ENCODE assay signal across 12 cellular contexts in the genomic region with DNA sequence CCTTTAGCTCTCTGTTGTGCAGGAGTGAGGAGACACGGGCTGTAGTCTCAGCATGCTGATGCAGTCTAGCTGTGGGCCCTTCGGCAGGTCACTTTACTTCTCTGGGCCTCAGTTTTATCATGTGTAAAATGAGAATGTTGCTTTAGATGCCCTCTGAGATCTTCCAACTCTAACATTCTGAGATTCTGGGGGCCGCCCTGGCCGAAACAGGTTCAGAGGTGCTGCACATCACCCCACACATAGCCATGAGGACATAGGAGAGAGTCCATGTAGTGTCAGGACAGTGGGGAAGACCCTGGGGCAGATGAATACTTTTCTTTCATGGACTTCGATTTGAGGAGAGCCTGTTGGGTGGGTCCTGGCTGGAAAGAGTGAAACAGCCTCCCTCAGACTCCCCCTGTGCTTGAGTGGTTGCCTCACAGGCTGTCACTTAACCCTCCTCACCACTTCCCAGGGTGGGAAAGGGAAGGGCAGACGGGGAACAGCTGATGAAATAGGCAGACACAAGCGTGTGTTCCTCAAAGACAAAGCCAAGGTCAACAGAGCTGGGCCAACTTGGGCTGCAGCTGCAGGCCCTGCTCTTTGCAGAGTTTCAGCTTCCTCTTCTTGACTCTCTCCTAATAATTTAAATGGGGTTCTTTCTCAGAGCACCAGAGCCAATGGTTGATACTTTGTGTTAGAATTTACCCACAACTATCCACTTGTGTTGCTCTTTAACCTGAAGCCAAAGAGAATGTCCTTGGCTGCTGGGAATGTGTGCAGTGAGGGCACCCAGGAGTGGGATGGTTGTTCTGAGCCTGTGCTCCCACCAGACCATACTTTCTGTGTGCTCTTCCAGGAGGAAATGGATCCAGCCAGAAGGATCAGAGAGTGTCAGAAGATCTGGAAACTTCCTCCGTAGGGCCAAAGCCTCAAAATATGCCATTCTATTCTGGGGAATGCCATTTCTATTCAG. TPM values are rescaled to one million over a fixed set of nuclear protein-coding genes. Genes with fewer than 3 reads are reported as not detected.
A peak's percentile ranks its signal among the peaks of the same experiment; 100 is the strongest.
DNase-seq lines count a peak whose midpoint lies in the region; ATAC-seq and TF ChIP-seq lines count a peak whose summit lies in the region.
"Had no signal": no experiment of that assay in that cellular context is flagged by ENCODE, and none has a peak within 500 bp of the region (broad histone marks: within the 10 kb centered on the region; RNA-seq: fewer than 3 reads in every experiment).

No MANE protein-coding gene starts in this region.

- H4K91ac ChIP-seq in IMR-90 (ENCODE audit: insufficient read depth, low read depth, low read length), result peak overlapping the region; percentile 60

- in situ Hi-C loops in IMR-90 (cut with MboI; ENCODE audit: low sequenced_read_pairs), result loop anchor here (5.0 kb wide), 1 partner anchor 640 kb away; no protein-coding TSS in a partner anchor

- H3K36me3 ChIP-seq in IMR-90 (ENCODE audit: control insufficient read depth, insufficient read depth, low read length) (no peaks in the 10 kb centered on the region), Peyer's patch (no peaks in the 10 kb centered on the region)

- POLR2A ChIA-PET in IMR-90 (lab: Charles Lee; ENCODE audit: unreplicated experiment), result no interaction called here

- DNase-seq in IMR-90 (no peak), OCI-M1 (lab: John Stamatoyannopoulos, UW) (peak; percentile 70), fibroblast of gingiva (ENCODE audit: low read depth) (peak; percentile 34), progenitor cell of endocrine pancreas (ENCODE audit: low spot score, unreplicated experiment) (no peak), NCI-H2171 treated with DMSO at 0.1 percent for 48 hours (lab: John Stamatoyannopoulos, UW) (no peak), Peyer's patch (no peak)
- DNase-seq in stimulated activated CD4-positive, alpha-beta T cell treated with anti-CD3 and anti-CD28 coated beads, Interleukin-12 subunit alpha, Interleukin-12 subunit beta, amount 100 ng/mL, for 4 hours, result no peak
- DNase-seq: activated naive CD8-positive, alpha-beta T cell treated with anti-CD3 and anti-CD28 coated beads for 36 hours; CD4-positive, CD25-positive, alpha-beta regulatory T cell; dermis blood vessel endothelial cell; NCI-H2081 had no signal

- peaks cover 28% of the 10 kb centered on the region for H3K4me1 Mint-ChIP-seq in progenitor cell of endocrine pancreas (ENCODE audit: low read depth)
- H3K4me1 Mint-ChIP-seq: activated naive CD8-positive, alpha-beta T cell treated with anti-CD3 and anti-CD28 coated beads for 36 hours had no signal

- H3K27ac ChIP-seq in IMR-90 (ENCODE audit: insufficient read depth, low read length) (no peak overlapping the region), Peyer's patch (no peak overlapping the region)

- H4K20me1 ChIP-seq in IMR-90 (ENCODE audit: insufficient read depth, low read length), result no peaks in the 10 kb centered on the region

- H3K36me3 Mint-ChIP-seq in progenitor cell of endocrine pancreas (ENCODE audit: insufficient read depth), result peaks cover 9% of the 10 kb centered on the region
- H3K36me3 Mint-ChIP-seq: activated naive CD8-positive, alpha-beta T cell treated with anti-CD3 and anti-CD28 coated beads for 36 hours; CD4-positive, CD25-positive, alpha-beta regulatory T cell had no signal

- TF ChIP-seq CTCF in IMR-90 (conservative IDR thresholded peaks at IDR 0.05; ENCODE audit: low read depth, low read length) (no peak), progenitor cell of endocrine pancreas (IDR thresholded peaks at IDR 0.05; ENCODE audit: unreplicated experiment) (no peak), Peyer's patch (IDR thresholded peaks at IDR 0.05) (no peak)

- no peak overlapping the region for H3K4me2 ChIP-seq in IMR-90 (ENCODE audit: low read depth, low read length)

- H3K9me3 ChIP-seq in IMR-90 (ENCODE audit: control insufficient read depth, insufficient read depth, low read length), result no peaks in the 10 kb centered on the region
- H3K9me3 ChIP-seq in Peyer's patch, result no peaks in the 10 kb centered on the region

- no peak overlapping the region for H2AFZ ChIP-seq in IMR-90 (replicated peaks; ENCODE audit: low read length, poor library complexity)

- no peaks in the 10 kb centered on the region for H3K27me3 Mint-ChIP-seq in progenitor cell of endocrine pancreas

- no peak overlapping the region for H2BK5ac ChIP-seq in IMR-90 (ENCODE audit: low read depth, low read length, poor library complexity, severe bottlenecking)

- no peak overlapping the region; the same call in 1 of the 2 replicates for H4K5ac ChIP-seq in IMR-90 (ENCODE audit: low read depth, low read length)

- no peak overlapping the region for H2AK9ac ChIP-seq in IMR-90 (replicated peaks; ENCODE audit: low read depth, low read length, poor library complexity)

- H3K9me1 ChIP-seq in IMR-90 (ENCODE audit: insufficient read depth, low read length), result peaks cover 3% of the 10 kb centered on the region; the same call in 1 of the 2 replicates

- WGBS in IMR-90 (ENCODE audit: extremely low coverage in 2 of 2, insufficient read length in 1 of 2), 2 experiments, result no CpG with 5 or more reads among the region's 8 CpGs

- H3K4ac ChIP-seq in IMR-90 (ENCODE audit: low read depth, low read length), result peak overlapping the region; percentile 48; the same call in 1 of the 2 replicates

- H2BK15ac ChIP-seq in IMR-90 (ENCODE audit: low read depth, low read length), result peak overlapping the region; percentile 61; the same call in 2 of the 3 replicates

- no peak for TF ChIP-seq RAD21 in IMR-90 (IDR thresholded peaks at IDR 0.05; ENCODE audit: low read length)

- TF ChIP-seq POLR2A in IMR-90 (IDR thresholded peaks at IDR 0.05; ENCODE audit: low read depth, low read length), result no peak
- TF ChIP-seq POLR2A in Peyer's patch (IDR thresholded peaks at IDR 0.05), result no peak

- peak overlapping the region; percentile 75 for H2AK5ac ChIP-seq in IMR-90 (ENCODE audit: low read depth, low read length)

- no peaks in the 10 kb centered on the region for H3K79me1 ChIP-seq in IMR-90 (ENCODE audit: low read depth in 1 of 2, low read length in 2 of 2)

- CTCF ChIA-PET in IMR-90 (lab: Yijun Ruan, JAX), result no interaction called here

- peak overlapping the region; percentile 65; the same call in 1 of the 2 replicates for H2BK20ac ChIP-seq in IMR-90 (ENCODE audit: low read depth, low read length)

- H3K27ac Mint-ChIP-seq in progenitor cell of endocrine pancreas, result peak overlapping the region; percentile 76
- H3K27ac Mint-ChIP-seq: activated naive CD8-positive, alpha-beta T cell treated with anti-CD3 and anti-CD28 coated beads for 36 hours had no signal

- dilution Hi-C loops in IMR-90 (cut with HindIII; ENCODE audit: low sequenced_read_pairs, unreplicated experiment), result no loop called here

- no peak overlapping the region for H3K56ac ChIP-seq in IMR-90 (ENCODE audit: extremely low read depth, insufficient read depth, low read length)

- no peak overlapping the region for H3K4me3 Mint-ChIP-seq in progenitor cell of endocrine pancreas (ENCODE audit: low read depth)
- H3K4me3 Mint-ChIP-seq: activated naive CD8-positive, alpha-beta T cell treated with anti-CD3 and anti-CD28 coated beads for 36 hours; CD4-positive, CD25-positive, alpha-beta regulatory T cell had no signal

- no TSS peak for BruUV-seq in IMR-90 (replicated peaks; lab: Mats Ljungman, UMichigan)

- peak overlapping the region; percentile 46; the same call in 1 of the 2 replicates for H3K18ac ChIP-seq in IMR-90 (ENCODE audit: low read depth, low read length)

- no peak overlapping the region for H3K23ac ChIP-seq in IMR-90 (ENCODE audit: low read depth, low read length)

- H2BK120ac ChIP-seq in IMR-90 (ENCODE audit: low read depth, low read length), result peak overlapping the region; percentile 70; the same call in 1 of the 2 replicates

- H3K27me3 ChIP-seq in IMR-90 (ENCODE audit: control insufficient read depth, insufficient read depth, low read length) (no peaks in the 10 kb centered on the region), Peyer's patch (no peaks in the 10 kb centered on the region)

- no peak overlapping the region for H3K9ac ChIP-seq in IMR-90 (ENCODE audit: low read depth, low read length)

- H3K4me1 ChIP-seq in IMR-90 (ENCODE audit: control insufficient read depth, insufficient read depth, low read length) (peaks cover 14% of the 10 kb centered on the region), Peyer's patch (no peaks in the 10 kb centered on the region)

- no peak overlapping the region; a peak in 1 of 4 replicates for H4K8ac ChIP-seq in IMR-90 (ENCODE audit: low read depth in 2 of 2, low read length in 2 of 2)

- ATAC-seq in IMR-90 (ENCODE audit: low read depth), result no peak
- no peak for ATAC-seq in GM21515 (IDR thresholded peaks at IDR 0.05; ENCODE audit: unreplicated experiment)

- intact Hi-C loops in IMR-90 (cut with micrococcal nuclease), result loop anchor here (10.0 kb wide), 1 partner anchor 468 kb away; no protein-coding TSS in a partner anchor

- no peaks in the 10 kb centered on the region for H3K9me3 Mint-ChIP-seq in progenitor cell of endocrine pancreas (ENCODE audit: low read depth)
- H3K9me3 Mint-ChIP-seq: activated naive CD8-positive, alpha-beta T cell treated with anti-CD3 and anti-CD28 coated beads for 36 hours; CD4-positive, CD25-positive, alpha-beta regulatory T cell had no signal

- H3K14ac ChIP-seq in IMR-90 (replicated peaks; ENCODE audit: low read depth, low read length), result no peak overlapping the region

- no peak overlapping the region for H3K4me3 ChIP-seq in IMR-90 (ENCODE audit: insufficient read depth, low read depth, low read length)
- no peak overlapping the region for H3K4me3 ChIP-seq in Peyer's patch

TF ChIP-seq in IMR-90, 13 proteins besides CTCF, POLR2A, EP300 and RAD21 (continues in another document):
- TF ChIP-seq NFE2L2 (IDR thresholded peaks at IDR 0.05; ENCODE audit: low read depth, low read length), result no peak
- TF ChIP-seq, protein P1, sequence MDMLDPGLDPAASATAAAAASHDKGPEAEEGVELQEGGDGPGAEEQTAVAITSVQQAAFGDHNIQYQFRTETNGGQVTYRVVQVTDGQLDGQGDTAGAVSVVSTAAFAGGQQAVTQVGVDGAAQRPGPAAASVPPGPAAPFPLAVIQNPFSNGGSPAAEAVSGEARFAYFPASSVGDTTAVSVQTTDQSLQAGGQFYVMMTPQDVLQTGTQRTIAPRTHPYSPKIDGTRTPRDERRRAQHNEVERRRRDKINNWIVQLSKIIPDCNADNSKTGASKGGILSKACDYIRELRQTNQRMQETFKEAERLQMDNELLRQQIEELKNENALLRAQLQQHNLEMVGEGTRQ (IDR thresholded peaks at IDR 0.05; ENCODE audit: low read depth, low read length), result no peak
- TF ChIP-seq BHLHE40 (IDR thresholded peaks at IDR 0.05; ENCODE audit: low read depth, low read length), result no peak
- no peak for TF ChIP-seq RCOR1 (IDR thresholded peaks at IDR 0.05; ENCODE audit: insufficient replicate concordance, low read length)

RNA-seq across cellular contexts. Expression of gene MRPL33, which starts 14.7 kb away (rescaled TPM):
- total RNA-seq in IMR-90 (2012; rRNA removed), result 13.3 and 48.6 TPM in 2 replicates
- 88.0 and 101 TPM in 2 replicates for polyA plus RNA-seq in IMR-90 (2012; rRNA removed)
- polyA plus RNA-seq in IMR-90 (2012; cell fraction: cytosol; rRNA removed), result 10.5 and 17.0 TPM in 2 replicates
- polyA plus RNA-seq in IMR-90 (2012; cell fraction: nucleus; rRNA removed; ENCODE audit: low replicate concordance), result 2.6 and 31.4 TPM in 2 replicates
- total RNA-seq in progenitor cell of endocrine pancreas, result 59.7 and 63.3 TPM in 2 replicates
- 10 to 100 TPM; 25.6 to 67.1 (median 37.8) TPM for total RNA-seq in Peyer's patch

Comparison
In these comparisons a context has a peak if more than half of its experiments do, and no peak if none do; other contexts are left out.
1. DNase-seq: peak in OCI-M1 (single experiment) and fibroblast of gingiva (single experiment); none in IMR-90 (single experiment), progenitor cell of endocrine pancreas (single experiment), NCI-H2171 treated with DMSO at 0.1 percent for 48 hours (single experiment), stimulated activated CD4-positive, alpha-beta T cell treated with anti-CD3 and anti-CD28 coated beads, Interleukin-12 subunit alpha, Interleukin-12 subunit beta, amount 100 ng/mL, for 4 hours (single experiment) and Peyer's patch (0 of 3).